Comparison of ENCODE assay signal across 27 cellular contexts in genomic region chr17:79546386-79546785, GRCh38.
"Had no signal": no experiment of that assay in that cellular context is flagged by ENCODE, and none has a peak within 500 bp of the region (broad histone marks: within the 10 kb centered on the region; RNA-seq: fewer than 3 reads in every experiment).

No MANE protein-coding gene starts in this region.

- H3K4me1 ChIP-seq: adrenal gland, breast epithelium, SJCRH30 had no signal

- H3K4me3 ChIP-seq: adrenal gland, breast epithelium, SJCRH30 had no signal

- H3K36me3 ChIP-seq: adrenal gland, breast epithelium, SJCRH30 had no signal

- H3K36me3 Mint-ChIP-seq: activated naive CD4-positive, alpha-beta T cell treated with anti-CD3 and anti-CD28 coated beads, Interleukin-2, amount 10 ng/mL, durations not matched to agents 7 days and 5 days; activated naive CD8-positive, alpha-beta T cell treated with anti-CD3 and anti-CD28 coated beads, Interleukin-2, amount 10 ng/mL, durations not matched to agents 7 days and 5 days had no signal

- H3K4me3 Mint-ChIP-seq: activated CD8-positive, alpha-beta T cell treated with anti-CD3 and anti-CD28 coated beads for 36 hours; activated naive CD4-positive, alpha-beta T cell treated with anti-CD3 and anti-CD28 coated beads, Interleukin-2, amount 10 ng/mL, durations not matched to agents 7 days and 5 days; activated naive CD8-positive, alpha-beta T cell treated with anti-CD3 and anti-CD28 coated beads, Interleukin-2, amount 10 ng/mL, durations not matched to agents 7 days and 5 days; activated T-cell treated with anti-CD3 and anti-CD28 coated beads, Interleukin-2, amount 50 U/mL, for 72 hours had no signal

- ATAC-seq: activated CD4-positive, CD25-positive, alpha-beta regulatory T cell treated with anti-CD3 and anti-CD28 coated beads, Interleukin-2, amount 50 U/mL, for 24 hours; activated CD8-positive, alpha-beta T cell treated with anti-CD3 and anti-CD28 coated beads for 36 hours; activated T-cell treated with anti-CD3 and anti-CD28 coated beads, Interleukin-2, amount 50 U/mL, for 72 hours; Panc1 had no signal

- H3K27ac Mint-ChIP-seq: activated CD8-positive, alpha-beta T cell treated with anti-CD3 and anti-CD28 coated beads for 36 hours; activated naive CD4-positive, alpha-beta T cell treated with anti-CD3 and anti-CD28 coated beads, Interleukin-2, amount 10 ng/mL, durations not matched to agents 7 days and 5 days; activated naive CD8-positive, alpha-beta T cell treated with anti-CD3 and anti-CD28 coated beads, Interleukin-2, amount 10 ng/mL, durations not matched to agents 7 days and 5 days; activated T-cell treated with anti-CD3 and anti-CD28 coated beads, Interleukin-2, amount 50 U/mL, for 72 hours; activated T-helper 2 cell treated with anti-CD3 and anti-CD28 coated beads, Interferon-gamma antibody, Interleukin-2, Interleukin-4, amounts not matched to agents 10 μg/mL and 5 μg/mL and 100 μg/mL, durations not matched to agents 14 hours and 24 hours and 36 hours had no signal

- H3K9me3 ChIP-seq: adrenal gland, breast epithelium, SJCRH30, SK-N-SH had no signal

- DNase-seq: activated CD4-positive, alpha-beta T cell treated with anti-CD3 and anti-CD28 coated beads for 4 hours; activated CD8-positive, alpha-beta memory T cell treated with anti-CD3 and anti-CD28 coated beads, Interleukin-2, amount 50 U/mL, for 4 hours; activated CD8-positive, alpha-beta T cell treated with anti-CD3 and anti-CD28 coated beads for 36 hours; activated gamma-delta T cell treated with Interleukin-2 at 50 U/mL for 16 hours; activated naive CD4-positive, alpha-beta T cell treated with anti-CD3 and anti-CD28 coated beads, Interleukin-2, amount 10 ng/mL, durations not matched to agents 7 days and 5 days; activated naive CD8-positive, alpha-beta T cell treated with anti-CD3 and anti-CD28 coated beads, Interleukin-2, amount 10 ng/mL, durations not matched to agents 7 days and 5 days; activated T-cell treated with anti-CD3 and anti-CD28 coated beads, Interleukin-2, amount 50 U/mL, for 72 hours; adrenal gland; NCI-H1092 treated with DMSO at 0.1 percent for 48 hours; NCI-H1417 treated with DMSO at 0.1 percent for 48 hours; NCI-H1694; NCI-H2029; NCI-H2107; NCI-H2171 treated with DMSO at 0.1 percent for 48 hours; NCI-H226; NCI-H526; NCI-H774; OCI-M1; Right ventricle myocardium superior; SJCRH30; SK-N-SH had no signal

- H3K9me3 Mint-ChIP-seq: activated CD8-positive, alpha-beta T cell treated with anti-CD3 and anti-CD28 coated beads for 36 hours; activated naive CD4-positive, alpha-beta T cell treated with anti-CD3 and anti-CD28 coated beads, Interleukin-2, amount 10 ng/mL, durations not matched to agents 7 days and 5 days; activated naive CD8-positive, alpha-beta T cell treated with anti-CD3 and anti-CD28 coated beads, Interleukin-2, amount 10 ng/mL, durations not matched to agents 7 days and 5 days; activated T-cell treated with anti-CD3 and anti-CD28 coated beads, Interleukin-2, amount 50 U/mL, for 72 hours; activated T-helper 2 cell treated with anti-CD3 and anti-CD28 coated beads, Interferon-gamma antibody, Interleukin-2, Interleukin-4, amounts not matched to agents 10 μg/mL and 5 μg/mL and 100 μg/mL, durations not matched to agents 14 hours and 24 hours and 36 hours had no signal

- H3K27me3 ChIP-seq: adrenal gland had no signal

- H3K27ac ChIP-seq: adrenal gland, breast epithelium, KMS-11, RWPE1, SJCRH30 had no signal

- H3K4me1 Mint-ChIP-seq: activated naive CD4-positive, alpha-beta T cell treated with anti-CD3 and anti-CD28 coated beads, Interleukin-2, amount 10 ng/mL, durations not matched to agents 7 days and 5 days; activated naive CD8-positive, alpha-beta T cell treated with anti-CD3 and anti-CD28 coated beads, Interleukin-2, amount 10 ng/mL, durations not matched to agents 7 days and 5 days had no signal
